ENCODE assay signal across 22 cellular contexts in the genomic region with DNA sequence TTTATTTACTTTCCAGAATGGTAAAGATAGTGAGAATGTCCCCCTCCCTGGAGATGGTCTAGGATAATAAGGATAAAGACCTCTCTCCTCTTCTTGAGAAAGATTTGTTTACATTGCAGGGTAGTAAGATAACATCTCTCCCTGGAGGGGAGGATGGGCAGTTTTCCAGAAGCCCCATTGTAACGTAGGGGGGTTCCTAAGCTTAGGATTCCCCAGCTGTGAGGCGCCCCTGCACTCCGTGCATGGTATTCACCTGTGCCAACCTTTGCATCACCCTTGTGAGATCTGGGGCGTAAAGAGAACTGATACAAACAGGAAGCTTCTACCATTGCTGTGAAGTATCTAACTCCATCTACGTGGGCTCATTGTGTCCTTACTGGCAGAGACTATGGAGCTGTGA.
"Had no signal": no experiment of that assay in that cellular context is flagged by ENCODE, and none has a peak within 500 bp of the region (broad histone marks: within the 10 kb centered on the region; RNA-seq: fewer than 3 reads in every experiment).

No MANE protein-coding gene starts in this region.

- H3K27me3 Mint-ChIP-seq: naive B cell had no signal

- H3K27ac Mint-ChIP-seq: naive B cell, nephron had no signal

- H3K36me3 ChIP-seq: heart right ventricle, spleen, stomach, thoracic aorta, transverse colon had no signal

- ATAC-seq: heart right ventricle, left colon, left ventricle myocardium superior, sciatic nerve had no signal

- H3K4me3 ChIP-seq: dorsolateral prefrontal cortex, heart right ventricle, lung, spleen, stomach, thoracic aorta, transverse colon had no signal

- DNase-seq: cortex of kidney; dorsolateral prefrontal cortex; effector CD8-positive, alpha-beta T cell; heart right ventricle; left colon; left ventricle myocardium superior; mesenchymal stem cell; naive B cell; spleen; stimulated activated CD4-positive, alpha-beta T cell treated with anti-CD3 and anti-CD28 coated beads, Interleukin-15, amount 100 ng/mL, for 24 hours; stimulated activated CD4-positive, alpha-beta T cell treated with anti-CD3 and anti-CD28 coated beads, Interleukin-1b, Interleukin-23, amount 100 ng/mL, for 48 hours; stimulated activated CD4-positive, alpha-beta T cell treated with anti-CD3 and anti-CD28 coated beads, Interleukin-4, amount 100 ng/mL, for 4 hours; stimulated activated naive CD4-positive, alpha-beta T cell; stomach; substantia nigra; transverse colon had no signal

- FAIRE-seq: frontal cortex, urothelium cell line had no signal

- H3K9me3 Mint-ChIP-seq: nephron had no signal

- H3K27ac ChIP-seq: dorsolateral prefrontal cortex, heart right ventricle, spleen, stomach, thoracic aorta, transverse colon had no signal

- H3K27me3 ChIP-seq: dorsolateral prefrontal cortex, spleen, stomach, transverse colon had no signal

- H3K4me3 Mint-ChIP-seq: naive B cell, nephron had no signal

- H3K9me3 ChIP-seq: heart right ventricle, spleen, stomach, thoracic aorta, transverse colon had no signal

- H3K36me3 Mint-ChIP-seq: naive B cell had no signal
